In genomic region chr11:115446214-115446613, GRCh38 we compare ENCODE assay signal across 14 cellular contexts. TPM values are rescaled to one million over a fixed set of nuclear protein-coding genes. Genes with fewer than 3 reads are reported as not detected.
DNase-seq lines count a peak whose midpoint lies in the region; ATAC-seq and TF ChIP-seq lines count a peak whose summit lies in the region.
"Had no signal": no experiment of that assay in that cellular context is flagged by ENCODE, and none has a peak within 500 bp of the region (broad histone marks: within the 10 kb centered on the region; RNA-seq: fewer than 3 reads in every experiment).

No MANE protein-coding gene starts in this region.

- DNase-seq in left ventricle myocardium inferior (no peak), cardiac septum (ENCODE audit: low spot score) (no peak), left lobe of liver (ENCODE audit: low spot score) (peak; percentile 51), gastrocnemius medialis (peak in 1 of 2 donors; percentile 4)
- DNase-seq: C1 segment of cervical spinal cord; Caco-2; CD4-positive, alpha-beta memory T cell; DMS153; DND-41; GOT3; HFFc6 had no signal

- TF ChIP-seq POLR2A in gastrocnemius medialis (IDR thresholded peaks at IDR 0.05), result no peak

- H3K36me3 ChIP-seq in left ventricle myocardium inferior (no peaks in the 10 kb centered on the region), gastrocnemius medialis (no peaks in the 10 kb centered on the region)
- H3K36me3 ChIP-seq: HAP-1 had no signal

- H3K27ac ChIP-seq in left ventricle myocardium inferior (replicated peaks) (peak overlapping the region; percentile 3), VCaP (peak overlapping the region; percentile 3; the same call in 1 of the 2 replicates), gastrocnemius medialis (no peak overlapping the region)

- TF ChIP-seq CTCF in left ventricle myocardium inferior (IDR thresholded peaks at IDR 0.05; ENCODE audit: borderline replicate concordance), result no peak
- TF ChIP-seq CTCF in VCaP (conservative IDR thresholded peaks at IDR 0.05), result no peak
- no peak for TF ChIP-seq CTCF in gastrocnemius medialis (IDR thresholded peaks at IDR 0.05 in 4 of 5, conservative IDR thresholded peaks at IDR 0.05 in 1 of 5)

- H3K4me1 ChIP-seq in left ventricle myocardium inferior (no peaks in the 10 kb centered on the region), gastrocnemius medialis (peaks cover 6 to 8% of the 10 kb centered on the region in 2 donors)
- H3K4me1 ChIP-seq: Caco-2, HAP-1 had no signal

- H3K27me3 ChIP-seq in left ventricle myocardium inferior (ENCODE audit: low read depth) (no peaks in the 10 kb centered on the region), gastrocnemius medialis (no peaks in the 10 kb centered on the region)

- ATAC-seq in left lobe of liver (peak; percentile 73), gastrocnemius medialis (peak; percentile 49 to 76), HG03025 (IDR thresholded peaks at IDR 0.05; ENCODE audit: low FRiP score, unreplicated experiment) (no peak)

- in situ Hi-C loops in gastrocnemius medialis (cut with MboI; ENCODE audit: low sequenced_read_pairs in 4 of 4), result no loop called here

- H3K9me3 ChIP-seq in left ventricle myocardium inferior (replicated peaks) (peaks cover 32% of the 10 kb centered on the region), gastrocnemius medialis (no peaks in the 10 kb centered on the region)
- H3K9me3 ChIP-seq: HAP-1 had no signal

- H3K4me3 ChIP-seq in left ventricle myocardium inferior (no peak overlapping the region), gastrocnemius medialis (no peak overlapping the region)
- H3K4me3 ChIP-seq: HAP-1 had no signal

- intact Hi-C loops in left ventricle myocardium inferior (cut with micrococcal nuclease) (no loop called here), cardiac septum (cut with DNase I) (no loop called here), gastrocnemius medialis (cut with DNase I; ENCODE audit: low total_unique reads) (no loop called here)

RNA-seq across cellular contexts. Expression of gene CADM1, which starts 58.0 kb away (rescaled TPM):
- total RNA-seq in left ventricle myocardium inferior (51.1 TPM), cardiac septum (36.0 TPM), left lobe of liver (27.2 TPM), gastrocnemius medialis (1 to 10 TPM; 1.2 to 2.5 (median 2.2) TPM)
- total RNA-seq: HFFc6 had no signal

Comparison
In these comparisons a context has a peak if more than half of its experiments do, and no peak if none do; other contexts are left out.
1. H3K27ac ChIP-seq: peak in left ventricle myocardium inferior (single experiment) and VCaP (single experiment); none in gastrocnemius medialis (0 of 4).